Comparison of ENCODE assay signal across 3 cellular contexts in genomic region chr7:24738577-24738976, GRCh38.
TF ChIP-seq lines count a peak whose summit lies in the region.

No MANE protein-coding gene starts in this region.

TF ChIP-seq in A549, 52 proteins besides CTCF, POLR2A, EP300 and RAD21:
- TF ChIP-seq KDM1A (IDR thresholded peaks at IDR 0.05; ENCODE audit: low read depth) (0 out of 2 replicates have a peak, but pooled peaks have one; percentile 41), POLR2AphosphoS2 (conservative IDR thresholded peaks at IDR 0.05; ENCODE audit: low read length) (no peak)

TF ChIP-seq in HCT116, 20 proteins besides CTCF, POLR2A, EP300 and RAD21:
- TF ChIP-seq EGR1 (IDR thresholded peaks at IDR 0.05; ENCODE audit: low read depth) (no peak), CBX3 (IDR thresholded peaks at IDR 0.05; ENCODE audit: low read depth) (peak; percentile 39; the same call in 1 of the 2 replicates)

TF ChIP-seq in K562, 482 proteins besides CTCF, POLR2A, EP300 and RAD21:
- TF ChIP-seq RBM25 (IDR thresholded peaks at IDR 0.05; ENCODE audit: low read depth, low read length, severe bottlenecking) (peak; percentile 80), ZNF518B (CRISPR knock-in tag; IDR thresholded peaks at IDR 0.05) (no peak)
